ENCODE assay signal across 23 cellular contexts in the genomic region with DNA sequence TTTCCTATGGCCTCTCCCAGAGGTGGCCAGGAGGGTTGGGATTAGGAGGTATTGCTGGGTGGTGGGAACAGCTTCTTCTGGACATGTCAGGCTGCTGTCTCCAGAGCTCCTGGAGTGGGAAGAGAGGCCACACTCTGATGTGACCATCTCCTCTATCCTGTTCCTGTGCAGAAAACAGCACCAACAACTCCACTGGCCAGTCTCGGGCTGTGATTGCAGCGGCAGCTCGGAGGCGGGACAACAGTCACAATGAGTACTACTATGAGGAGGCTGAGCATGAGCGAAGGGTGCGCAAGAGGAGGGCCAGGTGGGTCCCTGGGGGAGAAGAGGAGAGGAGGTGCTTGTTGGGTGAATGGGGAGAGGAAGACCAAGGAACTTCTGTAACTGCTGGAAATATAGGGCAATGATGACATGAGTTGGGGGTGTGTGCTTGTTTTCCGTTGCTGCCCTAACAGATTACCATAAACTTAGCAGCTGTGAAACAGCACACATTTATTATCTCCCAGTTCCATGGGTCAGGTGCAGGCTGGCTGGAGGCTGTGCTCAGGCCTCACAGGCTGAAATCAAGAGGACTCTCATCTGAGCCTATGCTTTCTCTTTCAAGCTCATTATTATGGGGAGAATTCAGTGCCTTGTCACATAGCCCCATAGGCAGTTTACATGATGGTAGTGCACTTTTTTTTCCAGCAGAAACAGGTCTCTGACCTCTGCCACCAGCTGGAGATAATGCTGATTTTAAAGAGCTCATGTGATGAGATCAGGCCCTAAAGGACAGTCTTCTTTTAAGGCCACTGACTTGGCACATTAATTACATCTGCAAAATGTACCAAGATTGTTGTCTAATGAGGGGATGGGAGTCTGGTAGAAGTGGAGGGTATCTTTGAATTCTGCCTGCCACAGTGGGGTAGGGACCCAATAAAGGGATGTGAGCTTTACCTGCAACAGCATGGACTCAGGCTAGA. TPM values are rescaled to one million over a fixed set of nuclear protein-coding genes. Genes with fewer than 3 reads are reported as not detected.
"Had no signal": no experiment of that assay in that cellular context is flagged by ENCODE, and none has a peak within 500 bp of the region (broad histone marks: within the 10 kb centered on the region; RNA-seq: fewer than 3 reads in every experiment).

No MANE protein-coding gene starts in this region.

- H3K27ac ChIP-seq: parathyroid adenoma, SJCRH30, thoracic aorta, upper lobe of left lung had no signal

- H3K27me3 ChIP-seq: SJCRH30, upper lobe of left lung had no signal

- H3K36me3 ChIP-seq: thoracic aorta had no signal

- ATAC-seq: activated CD8-positive, alpha-beta T cell treated with anti-CD3 and anti-CD28 coated beads, Interleukin-2, amount 10 ng/mL, durations not matched to agents 7 days and 5 days; activated T-cell treated with anti-CD3 and anti-CD28 coated beads, Interleukin-2, amount 50 U/mL, for 72 hours; esophagus mucosa; left ventricle myocardium superior; natural killer cell treated with Interleukin-12 subunit alpha and Interleukin-12 subunit beta and Interleukin-15 and Interleukin-18, amount 100 ng/mL, for 72 hours had no signal

- H3K4me3 Mint-ChIP-seq: activated CD8-positive, alpha-beta T cell treated with anti-CD3 and anti-CD28 coated beads, Interleukin-2, amount 10 ng/mL, durations not matched to agents 7 days and 5 days; activated naive CD4-positive, alpha-beta T cell treated with anti-CD3 and anti-CD28 coated beads, Interleukin-2, amount 10 ng/mL, durations not matched to agents 7 days and 5 days; activated T-cell treated with anti-CD3 and anti-CD28 coated beads, Interleukin-2, amount 50 U/mL, for 72 hours; natural killer cell treated with Interleukin-12 subunit alpha and Interleukin-12 subunit beta and Interleukin-15 and Interleukin-18, amount 100 ng/mL, for 72 hours; T-helper 1 cell treated with Interleukin-12 subunit alpha and Interleukin-12 subunit beta and Interleukin-4 antibody, amounts not matched to agents 30 μg/mL and 1 μg/mL, for 36 hours had no signal

- H3K4me3 ChIP-seq: SJCRH30, thoracic aorta, upper lobe of left lung had no signal

- H3K4me1 ChIP-seq: parathyroid adenoma, SJCRH30, upper lobe of left lung had no signal

- H3K9me3 Mint-ChIP-seq: activated naive CD4-positive, alpha-beta T cell treated with anti-CD3 and anti-CD28 coated beads, Interleukin-2, amount 10 ng/mL, durations not matched to agents 7 days and 5 days; activated T-cell treated with anti-CD3 and anti-CD28 coated beads, Interleukin-2, amount 50 U/mL, for 72 hours; natural killer cell treated with Interleukin-12 subunit alpha and Interleukin-12 subunit beta and Interleukin-15 and Interleukin-18, amount 100 ng/mL, for 72 hours; T-helper 1 cell treated with Interleukin-12 subunit alpha and Interleukin-12 subunit beta and Interleukin-4 antibody, amounts not matched to agents 30 μg/mL and 1 μg/mL, for 36 hours had no signal

- H3K4me1 Mint-ChIP-seq: activated naive CD4-positive, alpha-beta T cell treated with anti-CD3 and anti-CD28 coated beads, Interleukin-2, amount 10 ng/mL, durations not matched to agents 7 days and 5 days had no signal

- H3K36me3 Mint-ChIP-seq: activated naive CD4-positive, alpha-beta T cell treated with anti-CD3 and anti-CD28 coated beads, Interleukin-2, amount 10 ng/mL, durations not matched to agents 7 days and 5 days; natural killer cell treated with Interleukin-12 subunit alpha and Interleukin-12 subunit beta and Interleukin-15 and Interleukin-18, amount 100 ng/mL, for 72 hours had no signal

- H3K9me3 ChIP-seq: SJCRH30, thoracic aorta, upper lobe of left lung had no signal

- H3K27ac Mint-ChIP-seq: activated CD8-positive, alpha-beta T cell treated with anti-CD3 and anti-CD28 coated beads, Interleukin-2, amount 10 ng/mL, durations not matched to agents 7 days and 5 days; activated naive CD4-positive, alpha-beta T cell treated with anti-CD3 and anti-CD28 coated beads, Interleukin-2, amount 10 ng/mL, durations not matched to agents 7 days and 5 days; activated T-cell treated with anti-CD3 and anti-CD28 coated beads, Interleukin-2, amount 50 U/mL, for 72 hours; T-helper 1 cell treated with Interleukin-12 subunit alpha and Interleukin-12 subunit beta and Interleukin-4 antibody, amounts not matched to agents 30 μg/mL and 1 μg/mL, for 36 hours had no signal

- DNase-seq: activated CD4-positive, alpha-beta T cell treated with anti-CD3 and anti-CD28 coated beads for 1 hour; activated CD4-positive, alpha-beta T cell treated with anti-CD3 and anti-CD28 coated beads, Interleukin-2, amount 50 U/mL, for 1 hour; activated CD8-positive, alpha-beta T cell treated with anti-CD3 and anti-CD28 coated beads, Interleukin-2, amount 10 ng/mL, durations not matched to agents 7 days and 5 days; activated effector memory CD4-positive, alpha-beta T cell treated with anti-CD3 and anti-CD28 coated beads, Interleukin-2, amount 50 U/mL, for 16 hours; activated naive CD4-positive, alpha-beta T cell treated with anti-CD3 and anti-CD28 coated beads, Interleukin-2, amount 10 ng/mL, durations not matched to agents 7 days and 5 days; activated T-cell treated with anti-CD3 and anti-CD28 coated beads, Interleukin-2, amount 50 U/mL, for 72 hours; amygdala; cerebellar nuclear complex; cortex of kidney; effector CD4-positive, alpha-beta T cell; hippocampal formation; left ventricle myocardium superior; mammary epithelial cell; midbrain; SJCRH30; stimulated activated CD4-positive, alpha-beta T cell treated with anti-CD3 and anti-CD28 coated beads, Interleukin-4, amount 100 ng/mL, for 1 hour; stimulated activated naive CD4-positive, alpha-beta T cell had no signal

RNA-seq across cellular contexts. Expression of a gene that starts 20.8 kb away (rescaled TPM):
- total RNA-seq: activated CD8-positive, alpha-beta T cell treated with anti-CD3 and anti-CD28 coated beads, Interleukin-2, amount 10 ng/mL, durations not matched to agents 7 days and 5 days; natural killer cell treated with Interleukin-12 subunit alpha and Interleukin-12 subunit beta and Interleukin-15 and Interleukin-18, amount 100 ng/mL, for 72 hours had no signal

RNA-seq across cellular contexts. Expression of a gene that starts 54.3 kb away (rescaled TPM):
- total RNA-seq: left ventricle myocardium superior, mammary epithelial cell had no signal
